Comparison of ENCODE assay signal across 13 cellular contexts in genomic region chr15:40936709-40937666, GRCh38. TPM values are rescaled to one million over a fixed set of nuclear protein-coding genes. Genes with fewer than 3 reads are reported as not detected.
DNase-seq lines count a peak whose midpoint lies in the region; ATAC-seq, FAIRE-seq and TF ChIP-seq lines count a peak whose summit lies in the region.
"Had no signal": no experiment of that assay in that cellular context is flagged by ENCODE, and none has a peak within 500 bp of the region (broad histone marks: within the 10 kb centered on the region; RNA-seq: fewer than 3 reads in every experiment).

No MANE protein-coding gene starts in this region.

- peaks cover 15% of the 10 kb centered on the region for H3K27me3 Mint-ChIP-seq in type B pancreatic cell

- no peak for FAIRE-seq in GM19239 (lab: Jason Lieb, UNC)
- FAIRE-seq in GM12891 (lab: Jason Lieb, UNC) = no peak
- FAIRE-seq: A204.1, small intestine had no signal

- DNase-seq in NCI-H187 (lab: John Stamatoyannopoulos, UW) (peak; percentile 44 to 65), NCI-H187 treated with DMSO at 0.1 percent for 48 hours (lab: John Stamatoyannopoulos, UW) (no peak), amniotic epithelial cell (ENCODE audit: low read depth) (peak; percentile 70), kidney glomerular epithelial cell (lab: John Stamatoyannopoulos, UW) (peak; percentile 15), type B pancreatic cell (ENCODE audit: extremely low spot score, unreplicated experiment) (no peak), GM19239 (ENCODE audit: insufficient read length, low spot score) (no peak), sciatic nerve (ENCODE audit: low spot score) (no peak), GM12891 (ENCODE audit: insufficient read length, low spot score) (no peak)
- DNase-seq: activated CD4-positive, alpha-beta T cell treated with anti-CD3 and anti-CD28 coated beads, Interleukin-2, amount 50 U/mL, for 48 hours; DMS79 treated with DMSO at 0.1 percent for 48 hours had no signal

- no peak overlapping the region for H3K4me3 Mint-ChIP-seq in type B pancreatic cell

- peak; percentile 48 for TF ChIP-seq CTCF in type B pancreatic cell (conservative IDR thresholded peaks at IDR 0.05)

- H3K4me1 Mint-ChIP-seq in type B pancreatic cell (ENCODE audit: unreplicated experiment) = peaks cover 16% of the 10 kb centered on the region

- H3K36me3 Mint-ChIP-seq in type B pancreatic cell = no peaks in the 10 kb centered on the region

- H3K27ac Mint-ChIP-seq in type B pancreatic cell = no peak overlapping the region

- no peak for ATAC-seq in sciatic nerve

- no peak for TF ChIP-seq POLR2A in GM12891 (IDR thresholded peaks at IDR 0.05; ENCODE audit: low read depth, low read length)

- intact Hi-C loops in sciatic nerve (cut with DNase I) = no loop called here

- no peaks in the 10 kb centered on the region for H3K9me3 Mint-ChIP-seq in type B pancreatic cell

TF ChIP-seq in GM12891, 5 proteins besides CTCF, POLR2A, EP300 and RAD21:
- TF ChIP-seq TAF1 (IDR thresholded peaks at IDR 0.05; ENCODE audit: low read depth, low read length) = no peak
- TF ChIP-seq POLR2AphosphoS5 (IDR thresholded peaks at IDR 0.05; ENCODE audit: low read depth, low read length) = no peak
- no peak for TF ChIP-seq PAX5 (IDR thresholded peaks at IDR 0.05; ENCODE audit: insufficient read depth, low read length, severe bottlenecking)
- no peak for TF ChIP-seq POU2F2 (IDR thresholded peaks at IDR 0.05; ENCODE audit: low read depth, low read length)
- TF ChIP-seq SPI1 (IDR thresholded peaks at IDR 0.05; ENCODE audit: low read depth, low read length) = no peak

RNA-seq across cellular contexts. Expression of gene DLL4, which starts 7.8 kb away (rescaled TPM):
- 2.9 and 5.9 TPM in 2 replicates for total RNA-seq in type B pancreatic cell (ENCODE audit: low replicate concordance)
- 33.3 TPM for total RNA-seq in sciatic nerve
- 0.09 TPM for polyA plus RNA-seq in GM12891 (2012; ENCODE audit: low read depth, missing spikeins)
- polyA plus RNA-seq: hepatocyte had no signal

RNA-seq across cellular contexts. Expression of gene CHAC1, which starts 16.3 kb away (rescaled TPM):
- 7.8 and 12.9 TPM in 2 replicates for total RNA-seq in type B pancreatic cell (ENCODE audit: low replicate concordance)
- 0.58 TPM for total RNA-seq in sciatic nerve
- polyA plus RNA-seq in GM12891 (2012; ENCODE audit: low read depth, missing spikeins) = 5.5 TPM

RNA-seq across cellular contexts. Expression of gene VPS18, which starts 42.7 kb away (rescaled TPM):
- total RNA-seq in type B pancreatic cell (ENCODE audit: low replicate concordance) = 25.6 and 37.2 TPM in 2 replicates
- total RNA-seq in sciatic nerve = 17.3 TPM
- 7.8 TPM for polyA plus RNA-seq in GM12891 (2012; ENCODE audit: low read depth, missing spikeins)

Comparison
In these comparisons a context has a peak if more than half of its experiments do, and no peak if none do; other contexts are left out.
1. DNase-seq: peak in NCI-H187 (2 of 2), amniotic epithelial cell (single experiment) and kidney glomerular epithelial cell (single experiment); none in NCI-H187 treated with DMSO at 0.1 percent for 48 hours (single experiment), type B pancreatic cell (single experiment), GM19239 (single experiment), sciatic nerve (single experiment) and GM12891 (single experiment).